Comparison of ENCODE assay signal across 17 cellular contexts in the genomic region with DNA sequence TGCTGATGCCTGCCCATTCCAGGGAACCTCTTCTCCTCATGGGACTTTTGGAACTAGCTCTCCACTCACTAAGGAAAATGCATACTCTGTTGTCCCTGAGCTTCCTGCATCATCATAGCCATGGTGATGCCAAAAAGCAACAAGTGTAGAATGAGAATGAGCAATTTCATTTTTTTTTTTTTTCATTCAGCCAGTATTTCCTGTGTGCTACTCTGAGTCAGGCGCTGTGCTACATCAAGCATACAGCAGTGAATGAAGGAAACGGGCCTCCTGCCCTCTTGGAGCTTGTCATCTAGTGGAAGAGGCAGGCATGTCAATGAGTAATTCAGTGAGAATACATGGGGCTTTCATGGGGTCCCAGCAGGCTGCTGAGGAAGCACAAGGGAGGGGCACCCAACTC.
"Had no signal": no experiment of that assay in that cellular context is flagged by ENCODE, and none has a peak within 500 bp of the region (broad histone marks: within the 10 kb centered on the region; RNA-seq: fewer than 3 reads in every experiment).

No MANE protein-coding gene starts in this region.

- ATAC-seq: naive thymus-derived CD8-positive, alpha-beta T cell; stimulated activated memory B cell treated with anti-CD40 and anti-IgM and Interleukin-4, amounts not matched to agents 10 μg/mL and 1 μg/mL and 100 μg/mL, for 72 hours; T-helper 17 cell had no signal

- H3K27me3 ChIP-seq: neural progenitor cell, stomach, testis, uterus had no signal

- DNase-seq: activated CD4-positive, alpha-beta memory T cell treated with anti-CD3 and anti-CD28 coated beads for 36 hours; activated CD4-positive, alpha-beta T cell treated with anti-CD3 and anti-CD28 coated beads for 48 hours; activated naive CD4-positive, alpha-beta T cell treated with anti-CD3 and anti-CD28 coated beads, Interleukin-2, amount 10 ng/mL, durations not matched to agents 7 days and 5 days; activated T-cell treated with anti-CD3 and anti-CD28 coated beads, Interleukin-2, amount 50 U/mL, for 48 hours; amygdala; effector memory CD4-positive, alpha-beta T cell; left ventricle myocardium inferior; naive thymus-derived CD8-positive, alpha-beta T cell; small intestine; stimulated activated CD4-positive, alpha-beta T cell treated with anti-CD3 and anti-CD28 coated beads, Interleukin-2, amount 100 ng/mL, for 24 hours; stomach; T-helper 17 cell; testis; trophoblast cell; uterus had no signal

- H3K36me3 ChIP-seq: left ventricle myocardium inferior, neural progenitor cell, stomach, uterus had no signal

- H3K9ac ChIP-seq: neural progenitor cell had no signal

- H3K9me3 ChIP-seq: testis, uterus had no signal

- H2AFZ ChIP-seq: neural progenitor cell had no signal

- H3K27ac ChIP-seq: left ventricle myocardium inferior, neural progenitor cell, stomach, testis, uterus had no signal

- H3K4me2 ChIP-seq: neural progenitor cell had no signal

- H3K4me3 ChIP-seq: left ventricle myocardium inferior, neural progenitor cell, stomach, testis, uterus had no signal

- H3K4me1 ChIP-seq: left ventricle myocardium inferior, neural progenitor cell, stomach, testis, uterus had no signal
